Comparison of ENCODE assay signal across 8 cellular contexts in the genomic region with DNA sequence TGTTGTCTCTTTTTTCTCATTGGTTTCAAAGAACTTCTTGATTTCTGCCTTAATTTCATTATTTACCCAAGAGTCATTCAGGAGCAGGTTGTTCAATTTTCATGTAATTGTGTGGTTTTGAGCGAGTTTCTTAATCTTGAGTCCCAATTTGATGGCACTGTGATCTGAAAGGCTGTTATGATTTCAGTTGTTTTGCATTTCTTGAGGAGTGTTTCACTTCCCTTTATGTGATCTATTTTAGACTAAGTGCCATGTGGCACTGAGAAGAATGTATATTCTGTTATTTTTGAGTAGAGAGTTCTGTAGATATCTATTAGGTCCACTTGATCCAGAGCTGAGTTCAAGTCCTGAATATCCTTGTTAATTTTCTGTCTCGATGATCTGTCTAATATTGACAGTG.
A peak's percentile ranks its signal among the peaks of the same experiment; 100 is the strongest.
DNase-seq lines count a peak whose midpoint lies in the region; ATAC-seq and TF ChIP-seq lines count a peak whose summit lies in the region.
"Not testable (repeated sequence)": the region's sequence is repeated elsewhere in the genome, so short reads cannot be mapped to it uniquely, and the experiment has no call there.

No MANE protein-coding gene starts in this region.

- H3K79me2 ChIP-seq in OCI-LY7 (ENCODE audit: insufficient read depth, low read depth, low read length) = not testable (repeated sequence)

- peaks cover 20% of the 10 kb centered on the region for H3K4me1 ChIP-seq in BLaER1
- H3K4me1 ChIP-seq in OCI-LY7 (ENCODE audit: insufficient read depth, low read length, poor library complexity, severe bottlenecking) = peaks cover 34% of the 10 kb centered on the region

- H3K27ac ChIP-seq in BLaER1 = peak overlapping the region; percentile 76
- H3K27ac ChIP-seq in OCI-LY7 (ENCODE audit: low read depth, low read length, poor library complexity, severe bottlenecking) = peak overlapping the region; percentile 92

- not testable (repeated sequence) for TF ChIP-seq CTCF in OCI-LY7 (conservative IDR thresholded peaks at IDR 0.05; ENCODE audit: low read length)

- peak; percentile 75 for DNase-seq in OCI-LY7 (ENCODE audit: low spot score)

- H3K36me3 Mint-ChIP-seq in IgD-negative memory B cell = not testable (repeated sequence)

- peak overlapping the region; percentile 6; the same call in 1 of the 2 replicates for H3K9ac ChIP-seq in BLaER1

- CTCF ChIA-PET in OCI-LY7 (lab: Charles Lee; ENCODE audit: unreplicated experiment) = not testable (repeated sequence)

- POLR2A ChIA-PET in OCI-LY7 (lab: Charles Lee) = interaction anchor here (0.6 to 1.4 kb wide), 5 partner anchors 8 to 286 kb away, joined by 3 to 4 read pairs (median 3); a partner anchor contains a TSS

- intact Hi-C loops in OCI-LY7 (cut with micrococcal nuclease; ENCODE audit: unreplicated experiment) = not testable (repeated sequence)

- peaks cover 39% of the 10 kb centered on the region for H3K27me3 ChIP-seq in BLaER1

- H3K27me3 Mint-ChIP-seq in IgD-negative memory B cell = not testable (repeated sequence)

- H3K36me3 ChIP-seq in BLaER1; OCI-LY7 (ENCODE audit: insufficient read depth, low read length): not testable (repeated sequence)

- H4K20me1 ChIP-seq in BLaER1; OCI-LY7 (ENCODE audit: insufficient read depth, low read length): not testable (repeated sequence)

- H3K9me2 ChIP-seq in OCI-LY7 (ENCODE audit: insufficient read depth, low read length) = not testable (repeated sequence)

- peaks cover 63% of the 10 kb centered on the region for H3K9me3 ChIP-seq in BLaER1
- not testable (repeated sequence) for H3K9me3 ChIP-seq in OCI-LY7 (ENCODE audit: low read length)

- H3K4me2 ChIP-seq in BLaER1 (peak overlapping the region; percentile 51), OCI-LY7 (ENCODE audit: low read length) (peak overlapping the region; percentile 55)

- H3K27ac Mint-ChIP-seq in IgD-negative memory B cell = not testable (repeated sequence)

- H3K4me3 ChIP-seq in BLaER1 = not testable (repeated sequence)
- H3K4me3 ChIP-seq in OCI-LY7 (ENCODE audit: low read depth, low read length, poor library complexity, severe bottlenecking) = peak overlapping the region; percentile 23

- H2AFZ ChIP-seq in OCI-LY7 (ENCODE audit: low read length) = peak overlapping the region; percentile 69; the same call in 1 of the 2 replicates

- peak; percentile 97 for ATAC-seq in GM18861 (IDR thresholded peaks at IDR 0.05; ENCODE audit: unreplicated experiment)
- ATAC-seq in GM19438 (IDR thresholded peaks at IDR 0.05; ENCODE audit: low read depth, unreplicated experiment) = peak; percentile 98
- peak; percentile 94 for ATAC-seq in GM21619 (IDR thresholded peaks at IDR 0.05; ENCODE audit: unreplicated experiment)
- ATAC-seq in HG02884 (IDR thresholded peaks at IDR 0.05; ENCODE audit: unreplicated experiment) = peak; percentile 91
- peak; percentile 99 for ATAC-seq in HG03175 (IDR thresholded peaks at IDR 0.05; ENCODE audit: unreplicated experiment)

- peaks cover 17 to 29% (median 21%) of the 10 kb centered on the region in 3 donors for H3K4me1 Mint-ChIP-seq in IgD-negative memory B cell

- BruUV-seq in OCI-LY7 (replicated peaks; lab: Mats Ljungman, UMichigan) = not testable (repeated sequence)

- H3K9me3 Mint-ChIP-seq in IgD-negative memory B cell = peaks cover 7 to 31% (median 23%) of the 10 kb centered on the region in 3 donors

- peak overlapping the region in 3 of 4 donors; percentile 54 to 89 (median 81) for H3K4me3 Mint-ChIP-seq in IgD-negative memory B cell
